Comparison of ENCODE assay signal across 40 cellular contexts in the genomic region with DNA sequence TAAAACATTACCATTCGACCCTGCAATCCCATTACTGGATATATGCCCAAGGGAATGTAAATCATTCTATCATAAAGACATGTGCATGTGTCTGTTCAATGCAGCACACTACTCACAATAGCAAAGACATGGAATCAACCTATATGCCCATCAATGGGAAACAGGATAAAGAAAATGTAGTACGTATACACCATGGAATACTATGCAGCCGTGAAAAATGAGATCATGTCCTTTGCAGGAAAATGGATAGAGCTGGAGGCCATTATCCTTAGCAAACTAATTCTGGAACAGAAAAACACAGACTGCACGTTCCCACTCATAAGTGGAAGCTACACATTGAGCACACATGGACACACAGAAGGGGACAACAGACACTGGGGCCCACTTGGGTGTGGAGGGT. TPM values are rescaled to one million over a fixed set of nuclear protein-coding genes. Genes with fewer than 3 reads are reported as not detected.
"Had no signal": no experiment of that assay in that cellular context is flagged by ENCODE, and none has a peak within 500 bp of the region (broad histone marks: within the 10 kb centered on the region; RNA-seq: fewer than 3 reads in every experiment).

No MANE protein-coding gene starts in this region.

- ATAC-seq: activated CD4-positive, alpha-beta T cell treated with anti-CD3 and anti-CD28 coated beads for 36 hours; activated CD8-positive, alpha-beta T cell treated with anti-CD3 and anti-CD28 coated beads for 36 hours; activated naive CD4-positive, alpha-beta T cell treated with anti-CD3 and anti-CD28 coated beads, Interleukin-2, amount 50 U/mL, for 72 hours; activated T-cell treated with anti-CD3 and anti-CD28 coated beads, Interleukin-2, amount 50 U/mL, for 4 hours; activated T-cell treated with anti-CD3 and anti-CD28 coated beads, Interleukin-2, amount 50 U/mL, for 72 hours; activated T-helper 17 cell treated with anti-CD3 and anti-CD28 coated beads, Interleukin-2, amount 50 U/mL, for 72 hours had no signal

- H3K36me3 ChIP-seq: ascending aorta, cardiac muscle cell had no signal

- H3K27me3 ChIP-seq: ascending aorta, cardiac muscle cell had no signal

- H3K4me3 Mint-ChIP-seq: activated B cell treated with CpG ODN at 0.5 μM for 24 hours; activated CD4-positive, alpha-beta memory T cell treated with anti-CD3 and anti-CD28 coated beads for 36 hours; activated CD4-positive, alpha-beta T cell treated with anti-CD3 and anti-CD28 coated beads for 36 hours; activated CD8-positive, alpha-beta T cell treated with anti-CD3 and anti-CD28 coated beads for 36 hours; activated naive CD4-positive, alpha-beta T cell treated with anti-CD3 and anti-CD28 coated beads for 36 hours; activated naive CD8-positive, alpha-beta T cell treated with anti-CD3 and anti-CD28 coated beads for 36 hours; activated T-cell treated with anti-CD3 and anti-CD28 coated beads, Interleukin-2, amount 50 U/mL, for 4 hours; activated T-cell treated with anti-CD3 and anti-CD28 coated beads, Interleukin-2, amount 50 U/mL, for 72 hours; activated T-helper 1 cell treated with anti-CD3 and anti-CD28 coated beads, Interleukin-12 subunit alpha, Interleukin-12 subunit beta, Interleukin-2, Interleukin-4 antibody, amounts not matched to agents 30 ng/mL and 10 ng/mL and 1 ng/mL, durations not matched to agents 14 hours and 24 hours and 36 hours; activated T-helper 17 cell treated with anti-CD3 and anti-CD28 coated beads, Interleukin-2, amount 50 U/mL, for 72 hours; brain; central memory CD8-positive, alpha-beta T cell; T-helper 1 cell treated with Interleukin-12 subunit alpha and Interleukin-12 subunit beta and Interleukin-4 antibody, amounts not matched to agents 30 μg/mL and 1 μg/mL, for 36 hours; T-helper 2 cell treated with Interferon-gamma antibody and Interleukin-4, amounts not matched to agents 5 μg/mL and 100 μg/mL, for 36 hours had no signal

- H3K9me3 Mint-ChIP-seq: activated T-helper 1 cell treated with anti-CD3 and anti-CD28 coated beads, Interleukin-12 subunit alpha, Interleukin-12 subunit beta, Interleukin-2, Interleukin-4 antibody, amounts not matched to agents 30 ng/mL and 10 ng/mL and 1 ng/mL, durations not matched to agents 14 hours and 24 hours and 36 hours; T-helper 1 cell treated with Interleukin-12 subunit alpha and Interleukin-12 subunit beta and Interleukin-4 antibody, amounts not matched to agents 30 μg/mL and 1 μg/mL, for 36 hours; T-helper 2 cell treated with Interferon-gamma antibody and Interleukin-4, amounts not matched to agents 5 μg/mL and 100 μg/mL, for 36 hours had no signal

- H3K36me3 Mint-ChIP-seq: activated CD4-positive, alpha-beta memory T cell treated with anti-CD3 and anti-CD28 coated beads for 36 hours; activated naive CD8-positive, alpha-beta T cell treated with anti-CD3 and anti-CD28 coated beads for 36 hours; brain had no signal

- DNase-seq: activated B cell treated with CpG ODN at 0.5 μM for 24 hours; activated CD4-positive, alpha-beta memory T cell treated with anti-CD3 and anti-CD28 coated beads for 36 hours; activated CD4-positive, alpha-beta T cell treated with anti-CD3 and anti-CD28 coated beads for 1 hour; activated CD4-positive, alpha-beta T cell treated with anti-CD3 and anti-CD28 coated beads for 36 hours; activated CD4-positive, alpha-beta T cell treated with anti-CD3 and anti-CD28 coated beads for 48 hours; activated CD4-positive, alpha-beta T cell treated with anti-CD3 and anti-CD28 coated beads, Interleukin-2, amount 50 U/mL, for 1 hour; activated CD4-positive, alpha-beta T cell treated with anti-CD3 and anti-CD28 coated beads, Interleukin-2, amount 50 U/mL, for 4 hours; activated CD8-positive, alpha-beta memory T cell treated with anti-CD3 and anti-CD28 coated beads, Interleukin-2, amount 50 U/mL, for 4 hours; activated CD8-positive, alpha-beta T cell treated with anti-CD3 and anti-CD28 coated beads for 36 hours; activated effector memory CD4-positive, alpha-beta T cell treated with anti-CD3 and anti-CD28 coated beads, Interleukin-2, amount 50 U/mL, for 16 hours; activated gamma-delta T cell treated with Interleukin-2 at 50 U/mL for 16 hours; activated naive CD4-positive, alpha-beta T cell; activated naive CD4-positive, alpha-beta T cell treated with anti-CD3 and anti-CD28 coated beads for 36 hours; activated naive CD4-positive, alpha-beta T cell treated with anti-CD3 and anti-CD28 coated beads, Interleukin-2, amount 50 U/mL, for 16 hours; activated naive CD8-positive, alpha-beta T cell treated with anti-CD3 and anti-CD28 coated beads for 36 hours; activated T-cell treated with anti-CD3 and anti-CD28 coated beads for 4 hours; activated T-cell treated with anti-CD3 and anti-CD28 coated beads, Interleukin-2, amount 50 U/mL, for 1 hour; activated T-cell treated with anti-CD3 and anti-CD28 coated beads, Interleukin-2, amount 50 U/mL, for 4 hours; activated T-cell treated with anti-CD3 and anti-CD28 coated beads, Interleukin-2, amount 50 U/mL, for 72 hours; amygdala; anterior cingulate cortex; caudate nucleus; cerebellar nuclear complex; T-helper 2 cell; T-helper 9 cell had no signal

- H3K27ac Mint-ChIP-seq: activated B cell treated with CpG ODN at 0.5 μM for 24 hours; activated CD4-positive, alpha-beta memory T cell treated with anti-CD3 and anti-CD28 coated beads for 36 hours; activated CD4-positive, alpha-beta T cell treated with anti-CD3 and anti-CD28 coated beads for 36 hours; activated CD8-positive, alpha-beta T cell treated with anti-CD3 and anti-CD28 coated beads for 36 hours; activated naive CD4-positive, alpha-beta T cell treated with anti-CD3 and anti-CD28 coated beads for 36 hours; activated naive CD4-positive, alpha-beta T cell treated with anti-CD3 and anti-CD28 coated beads, Interleukin-2, amount 50 U/mL, for 72 hours; activated naive CD8-positive, alpha-beta T cell treated with anti-CD3 and anti-CD28 coated beads for 36 hours; activated T-helper 1 cell treated with anti-CD3 and anti-CD28 coated beads, Interleukin-12 subunit alpha, Interleukin-12 subunit beta, Interleukin-2, Interleukin-4 antibody, amounts not matched to agents 30 ng/mL and 10 ng/mL and 1 ng/mL, durations not matched to agents 14 hours and 24 hours and 36 hours; activated T-helper 17 cell treated with anti-CD3 and anti-CD28 coated beads, Interleukin-2, amount 50 U/mL, for 72 hours; brain; T-helper 1 cell treated with Interleukin-12 subunit alpha and Interleukin-12 subunit beta and Interleukin-4 antibody, amounts not matched to agents 30 μg/mL and 1 μg/mL, for 36 hours; T-helper 2 cell treated with Interferon-gamma antibody and Interleukin-4, amounts not matched to agents 5 μg/mL and 100 μg/mL, for 36 hours had no signal

- H3K9me3 ChIP-seq: ascending aorta had no signal

- H3K4me3 ChIP-seq: ascending aorta, cardiac muscle cell had no signal

- H3K27me3 Mint-ChIP-seq: activated CD4-positive, alpha-beta memory T cell treated with anti-CD3 and anti-CD28 coated beads for 36 hours; activated naive CD8-positive, alpha-beta T cell treated with anti-CD3 and anti-CD28 coated beads for 36 hours; activated T-helper 17 cell treated with anti-CD3 and anti-CD28 coated beads, Interleukin-2, amount 50 U/mL, for 72 hours; brain; central memory CD8-positive, alpha-beta T cell had no signal

- H3K4me1 Mint-ChIP-seq: activated naive CD8-positive, alpha-beta T cell treated with anti-CD3 and anti-CD28 coated beads for 36 hours; activated T-helper 17 cell treated with anti-CD3 and anti-CD28 coated beads, Interleukin-2, amount 50 U/mL, for 72 hours; brain; central memory CD8-positive, alpha-beta T cell had no signal

- H3K27ac ChIP-seq: ascending aorta, cardiac muscle cell, VCaP had no signal

- FAIRE-seq: bronchial epithelial cell, TTC549 had no signal

- H3K4me1 ChIP-seq: ascending aorta had no signal

RNA-seq across cellular contexts. Expression of gene PYDC2, which starts 20.4 kb away (rescaled TPM):
- total RNA-seq: activated B cell treated with CpG ODN at 0.5 μM for 24 hours; activated CD4-positive, alpha-beta memory T cell treated with anti-CD3 and anti-CD28 coated beads for 36 hours; activated CD4-positive, alpha-beta T cell treated with anti-CD3 and anti-CD28 coated beads for 36 hours; activated CD8-positive, alpha-beta memory T cell treated with anti-CD3 and anti-CD28 coated beads for 36 hours; activated CD8-positive, alpha-beta T cell treated with anti-CD3 and anti-CD28 coated beads for 36 hours; activated naive CD4-positive, alpha-beta T cell treated with anti-CD3 and anti-CD28 coated beads for 36 hours; activated naive CD4-positive, alpha-beta T cell treated with anti-CD3 and anti-CD28 coated beads, Interleukin-2, amount 50 U/mL, for 72 hours; activated naive CD8-positive, alpha-beta T cell treated with anti-CD3 and anti-CD28 coated beads for 36 hours; activated T-cell treated with anti-CD3 and anti-CD28 coated beads, Interleukin-2, amount 50 U/mL, for 4 hours; activated T-cell treated with anti-CD3 and anti-CD28 coated beads, Interleukin-2, amount 50 U/mL, for 72 hours; activated T-helper 1 cell treated with anti-CD3 and anti-CD28 coated beads, Interleukin-12 subunit alpha, Interleukin-12 subunit beta, Interleukin-2, Interleukin-4 antibody, amounts not matched to agents 30 ng/mL and 10 ng/mL and 1 ng/mL, durations not matched to agents 14 hours and 24 hours and 36 hours; activated T-helper 17 cell treated with anti-CD3 and anti-CD28 coated beads, Interleukin-2, amount 50 U/mL, for 72 hours; ascending aorta; bronchial epithelial cell; cardiac muscle cell; chondrocyte had no signal
- polyA plus RNA-seq: adipose tissue, cardiac muscle cell had no signal
